13 cellular contexts compared by ENCODE assay signal in the genomic region with DNA sequence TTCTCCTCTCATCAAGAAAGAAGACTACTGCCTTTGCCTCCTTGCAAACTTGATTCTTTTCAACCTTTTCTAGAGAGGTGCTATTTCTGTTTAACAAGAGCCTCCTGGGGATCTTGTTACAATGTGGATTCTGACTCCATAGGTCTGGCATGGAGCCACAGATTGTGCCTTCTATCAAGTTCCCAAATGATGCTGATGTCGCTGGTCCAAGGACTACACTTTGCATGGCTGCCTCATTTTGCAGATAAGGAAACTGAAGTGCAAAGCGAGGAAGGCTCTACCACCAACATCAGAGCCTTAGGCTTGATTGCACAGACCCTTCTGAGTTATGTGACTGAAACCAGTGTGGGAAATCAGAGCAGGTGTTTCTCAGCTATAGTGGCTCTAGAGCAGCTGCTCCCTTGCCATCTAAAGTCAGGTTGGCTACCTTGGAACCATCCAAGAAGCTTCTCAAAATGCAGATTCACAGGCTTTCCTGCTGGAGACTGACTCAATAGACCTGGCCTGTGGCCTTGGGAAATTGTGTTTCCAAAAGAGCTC.
DNase-seq lines count a peak whose midpoint lies in the region; ATAC-seq, FAIRE-seq and TF ChIP-seq lines count a peak whose summit lies in the region.
"Had no signal": no experiment of that assay in that cellular context is flagged by ENCODE, and none has a peak within 500 bp of the region (broad histone marks: within the 10 kb centered on the region; RNA-seq: fewer than 3 reads in every experiment).

No MANE protein-coding gene starts in this region.

- H3K27me3 Mint-ChIP-seq in activated CD4-positive, alpha-beta T cell treated with anti-CD3 and anti-CD28 coated beads, Interleukin-2, amount 10 ng/mL, durations not matched to agents 7 days and 5 days, result no peaks in the 10 kb centered on the region
- H3K27me3 Mint-ChIP-seq: activated B cell treated with CpG ODN at 0.5 μM for 24 hours had no signal

- H3K9me3 Mint-ChIP-seq in activated CD4-positive, alpha-beta T cell treated with anti-CD3 and anti-CD28 coated beads, Interleukin-2, amount 10 ng/mL, durations not matched to agents 7 days and 5 days, result peaks cover 2% of the 10 kb centered on the region
- H3K9me3 Mint-ChIP-seq: activated B cell treated with CpG ODN at 0.5 μM for 24 hours had no signal

- no peak for TF ChIP-seq EP300 in GM12878 (IDR thresholded peaks at IDR 0.05; ENCODE audit: borderline replicate concordance in 1 of 2, control insufficient read depth in 1 of 2, low read depth in 2 of 2, low read length in 2 of 2)

- peak; percentile 65 for ATAC-seq in GM19043 (IDR thresholded peaks at IDR 0.05; ENCODE audit: low read depth, unreplicated experiment)
- ATAC-seq in GM12878, result peak; percentile 69
- no peak for ATAC-seq in GM21825 (IDR thresholded peaks at IDR 0.05; ENCODE audit: unreplicated experiment)
- ATAC-seq: foreskin keratinocyte had no signal

- H3K4me3 ChIP-seq in HEK293 (ENCODE audit: low read depth, low read length) (no peak overlapping the region), GM12878 (no peak overlapping the region)
- H3K4me3 ChIP-seq: BLaER1 treated with 17β-estradiol and CSF1 and Interleukin-3, amounts not matched to agents 10 nM and 100 nM; thyroid gland had no signal

- no peaks in the 10 kb centered on the region for H3K4me1 Mint-ChIP-seq in activated CD4-positive, alpha-beta T cell treated with anti-CD3 and anti-CD28 coated beads, Interleukin-2, amount 10 ng/mL, durations not matched to agents 7 days and 5 days
- H3K4me1 Mint-ChIP-seq: activated B cell treated with CpG ODN at 0.5 μM for 24 hours had no signal

- no peak overlapping the region for H3K27ac ChIP-seq in HEK293 (ENCODE audit: extremely low read depth, low read depth, low read length)
- no peak overlapping the region for H3K27ac ChIP-seq in GM12878 (ENCODE audit: control insufficient read depth, insufficient read depth)
- H3K27ac ChIP-seq: BLaER1 treated with 17β-estradiol and CSF1 and Interleukin-3, amounts not matched to agents 10 nM and 100 nM; foreskin keratinocyte; RWPE1; thyroid gland had no signal

- H3K4me1 ChIP-seq in HEK293 (ENCODE audit: control insufficient read depth, insufficient read depth, low read length), result peaks cover 5% of the 10 kb centered on the region
- no peaks in the 10 kb centered on the region; the same call in 1 of the 2 replicates for H3K4me1 ChIP-seq in GM12878 (ENCODE audit: control insufficient read depth, insufficient read depth, low read length)

- SMC1A ChIA-PET in GM12878 (lab: Charles Lee; ENCODE audit: uncharacterized antibody, unreplicated experiment), result interaction anchor here (0.9 to 4.0 kb wide), 12 partner anchors 10 to 73 kb away, joined by 3 to 37 read pairs (median 7); no protein-coding TSS in a partner anchor

- intact Hi-C loops in GM12878 (cut with micrococcal nuclease; ENCODE audit: unreplicated experiment), result no loop called here

- H3K27me3 ChIP-seq in GM12878 (replicated peaks in 1 of 2; ENCODE audit: control insufficient read depth in 2 of 2, insufficient read depth in 2 of 2, low read length in 1 of 2), result no peaks in the 10 kb centered on the region
- H3K27me3 ChIP-seq: BLaER1 treated with 17β-estradiol and CSF1 and Interleukin-3, amounts not matched to agents 10 nM and 100 nM; foreskin keratinocyte; thyroid gland had no signal

- no peak overlapping the region for H3K27ac Mint-ChIP-seq in activated CD4-positive, alpha-beta T cell treated with anti-CD3 and anti-CD28 coated beads, Interleukin-2, amount 10 ng/mL, durations not matched to agents 7 days and 5 days
- H3K27ac Mint-ChIP-seq: activated B cell treated with CpG ODN at 0.5 μM for 24 hours had no signal

- no peaks in the 10 kb centered on the region for H3K36me3 ChIP-seq in HEK293 (ENCODE audit: control insufficient read depth in 2 of 2, insufficient read depth in 1 of 2, low read length in 2 of 2)
- H3K36me3 ChIP-seq in GM12878 (ENCODE audit: control insufficient read depth in 2 of 2, insufficient read depth in 2 of 2, low read length in 1 of 2), result no peaks in the 10 kb centered on the region
- H3K36me3 ChIP-seq: BLaER1 treated with 17β-estradiol and CSF1 and Interleukin-3, amounts not matched to agents 10 nM and 100 nM; thyroid gland had no signal

- BruUV-seq in GM12878 (replicated peaks; lab: Mats Ljungman, UMichigan), result no TSS peak

- FAIRE-seq in GM12878 (lab: Jason Lieb, UNC), result no peak

- CTCF ChIA-PET in HEK293 (lab: Yijun Ruan, JAX) (interaction anchor here (1.2 kb wide), 1 partner anchor 19 kb away, joined by 4 read pairs; no protein-coding TSS in a partner anchor), GM12878 (lab: Yijun Ruan, JAX) (interaction anchor here (0.7 to 1.7 kb wide), 10 partner anchors 8 to 60 kb away, joined by 3 to 7 read pairs (median 4); no protein-coding TSS in a partner anchor)
- CTCF ChIA-PET in activated CD4-positive, alpha-beta T cell treated with anti-CD3 and anti-CD28 coated beads, Interleukin-2, amount 10 ng/mL, durations not matched to agents 7 days and 5 days (lab: Charles Lee), result interaction anchor here (1.2 kb wide), 1 partner anchor 9 kb away, joined by 3 read pairs; no protein-coding TSS in a partner anchor

- no peaks in the 10 kb centered on the region for H4K20me1 ChIP-seq in GM12878 (ENCODE audit: control insufficient read depth, insufficient read depth)
- H4K20me1 ChIP-seq: BLaER1 treated with 17β-estradiol and CSF1 and Interleukin-3, amounts not matched to agents 10 nM and 100 nM had no signal

- H3K9me3 ChIP-seq in HEK293 (ENCODE audit: control insufficient read depth, insufficient read depth, low read depth, low read length), result no peaks in the 10 kb centered on the region
- H3K9me3 ChIP-seq in GM12878 (replicated peaks; ENCODE audit: control insufficient read depth, insufficient read depth, low read length), result no peaks in the 10 kb centered on the region; the same call in 2 of the 3 replicates
- H3K9me3 ChIP-seq: thyroid gland had no signal

- H2AFZ ChIP-seq in GM12878 (ENCODE audit: control insufficient read depth, low read depth, low read length), result no peak overlapping the region; the same call in 1 of the 2 replicates

- peak; percentile 50 for DNase-seq in M059J (ENCODE audit: low read depth)
- DNase-seq in GM12878 (ENCODE audit: low read depth, low spot score), result no peak
- no peak for DNase-seq in middle frontal gyrus (ENCODE audit: extremely low spot score, low spot score)
- no peak for DNase-seq in activated CD4-positive, alpha-beta T cell treated with anti-CD3 and anti-CD28 coated beads, Interleukin-2, amount 10 ng/mL, durations not matched to agents 7 days and 5 days
- DNase-seq: activated B cell treated with CpG ODN at 0.5 μM for 24 hours, foreskin keratinocyte, T-helper 1 cell, thyroid gland had no signal

- RAD21 ChIA-PET in GM12878 (lab: Charles Lee; ENCODE audit: unreplicated experiment), result interaction anchor here (1.1 to 3.4 kb wide), 9 partner anchors 9 to 76 kb away, joined by 3 to 22 read pairs (median 7); no protein-coding TSS in a partner anchor

- in situ Hi-C loops in GM12878 (cut with MboI), result no loop called here

- H3K79me2 ChIP-seq in GM12878 (ENCODE audit: control insufficient read depth, insufficient read depth, low read length), result no peaks in the 10 kb centered on the region

- no peak for TF ChIP-seq CTCF in HEK293 (tag by site-specific recombination; IDR thresholded peaks at IDR 0.05)
- TF ChIP-seq CTCF in GM12878 (IDR thresholded peaks at IDR 0.05 in 2 of 3, conservative IDR thresholded peaks at IDR 0.05 in 1 of 3; ENCODE audit: control insufficient read depth in 2 of 3, extremely low read depth in 1 of 3, insufficient read depth in 1 of 3, low read depth in 3 of 3, low read length in 3 of 3), result no peak

- POLR2A ChIA-PET in HEK293 (lab: Yijun Ruan, JAX), result no interaction called here
- POLR2A ChIA-PET in GM12878 (lab: Charles Lee), result interaction anchor here (0.6 to 3.5 kb wide), 6 partner anchors 11 to 161 kb away, joined by 3 to 40 read pairs (median 5); no protein-coding TSS in a partner anchor
- POLR2A ChIA-PET in activated CD4-positive, alpha-beta T cell treated with anti-CD3 and anti-CD28 coated beads, Interleukin-2, amount 10 ng/mL, durations not matched to agents 7 days and 5 days (lab: Charles Lee), result interaction anchor here (0.6 kb wide), 1 partner anchor 13 kb away, joined by 5 read pairs; no protein-coding TSS in a partner anchor

- WGBS in GM12878 (ENCODE audit: insufficient coverage, insufficient replicate concordance, low lambda C conversion rate, missing lambda C conversion rate), result 36% methylated on average over 2 of the region's 2 CpGs

- no peak for TF ChIP-seq POLR2A in GM12878 (IDR thresholded peaks at IDR 0.05; ENCODE audit: low read depth, low read length)

- H3K4me2 ChIP-seq in GM12878 (ENCODE audit: control insufficient read depth, insufficient read depth), result no peak overlapping the region
- H3K4me2 ChIP-seq: BLaER1 treated with 17β-estradiol and CSF1 and Interleukin-3, amounts not matched to agents 10 nM and 100 nM had no signal

- no peak overlapping the region for H3K9ac ChIP-seq in GM12878 (ENCODE audit: control insufficient read depth, insufficient read depth, low read length)
- H3K9ac ChIP-seq: BLaER1 treated with 17β-estradiol and CSF1 and Interleukin-3, amounts not matched to agents 10 nM and 100 nM had no signal

- H3K4me3 Mint-ChIP-seq in activated CD4-positive, alpha-beta T cell treated with anti-CD3 and anti-CD28 coated beads, Interleukin-2, amount 10 ng/mL, durations not matched to agents 7 days and 5 days, result no peak overlapping the region
- H3K4me3 Mint-ChIP-seq: activated B cell treated with CpG ODN at 0.5 μM for 24 hours had no signal

- TF ChIP-seq RAD21 in GM12878 (IDR thresholded peaks at IDR 0.05; ENCODE audit: insufficient read depth, low read depth, low read length), result no peak

- H3K36me3 Mint-ChIP-seq in activated CD4-positive, alpha-beta T cell treated with anti-CD3 and anti-CD28 coated beads, Interleukin-2, amount 10 ng/mL, durations not matched to agents 7 days and 5 days (ENCODE audit: low read depth), result no peaks in the 10 kb centered on the region

TF ChIP-seq in GM12878, 131 proteins besides CTCF, POLR2A, EP300 and RAD21 (continues in another document):
- TF ChIP-seq BCL11A (IDR thresholded peaks at IDR 0.05; ENCODE audit: low read depth, low read length), result no peak
- TF ChIP-seq TCF12 (IDR thresholded peaks at IDR 0.05; ENCODE audit: low read depth, low read length), result 0 out of 2 replicates have a peak, but pooled peaks have one; percentile 55
- TF ChIP-seq SREBF2 (IDR thresholded peaks at IDR 0.05; ENCODE audit: low read length), result no peak
- no peak for TF ChIP-seq RB1 (IDR thresholded peaks at IDR 0.05; ENCODE audit: borderline replicate concordance)
- no peak for TF ChIP-seq WRNIP1 (IDR thresholded peaks at IDR 0.05; ENCODE audit: borderline replicate concordance, low read depth, low read length)
- no peak for TF ChIP-seq JUNB (IDR thresholded peaks at IDR 0.05)
- TF ChIP-seq EGR1 (IDR thresholded peaks at IDR 0.05; ENCODE audit: borderline replicate concordance in 1 of 2, low read depth in 2 of 2, low read length in 2 of 2), result no peak
- no peak for TF ChIP-seq NR2C1 (IDR thresholded peaks at IDR 0.05)
